Comparison of ENCODE assay signal across 9 cellular contexts in the genomic region with DNA sequence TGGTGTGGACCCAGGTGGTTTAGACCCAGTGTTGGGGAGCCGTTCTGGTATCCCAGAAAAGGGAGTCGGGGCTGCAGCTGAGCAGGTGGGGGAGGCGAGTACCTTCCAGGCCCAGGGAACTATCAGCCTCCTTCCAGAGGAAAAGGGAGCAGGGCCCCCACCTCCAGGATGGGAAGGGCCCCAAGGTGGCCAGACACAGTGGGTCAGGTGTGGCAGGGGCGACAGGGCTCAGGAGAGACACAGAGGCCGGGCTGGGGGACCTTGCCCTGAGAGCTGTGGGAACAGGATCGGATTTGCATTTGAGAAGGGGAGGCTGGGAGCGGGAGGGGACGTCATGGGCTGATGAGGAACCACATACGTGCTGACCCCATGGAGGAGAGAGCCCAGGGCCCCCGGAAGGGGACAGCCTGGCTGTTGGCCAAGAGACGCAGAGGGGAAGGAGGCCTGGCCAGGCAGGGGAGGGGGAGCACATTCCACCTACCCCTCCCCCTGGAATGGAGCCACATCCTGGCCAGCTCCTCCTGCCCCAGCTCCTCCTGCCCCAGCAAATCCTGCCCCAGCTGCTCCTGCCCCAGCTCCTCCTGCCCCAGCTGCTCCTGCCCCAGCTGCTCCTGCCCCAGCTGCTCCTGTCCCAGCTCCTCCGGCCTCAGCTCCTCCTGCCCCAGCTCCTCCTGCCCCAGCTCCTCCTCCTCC. TPM values are rescaled to one million over a fixed set of nuclear protein-coding genes. Genes with fewer than 3 reads are reported as not detected.
DNase-seq lines count a peak whose midpoint lies in the region; TF ChIP-seq lines count a peak whose summit lies in the region.
"Had no signal": no experiment of that assay in that cellular context is flagged by ENCODE, and none has a peak within 500 bp of the region (broad histone marks: within the 10 kb centered on the region; RNA-seq: fewer than 3 reads in every experiment).

No MANE protein-coding gene starts in this region.

- H3K27ac ChIP-seq in ectodermal cell (ENCODE audit: insufficient read depth, low read depth, low read length, poor library complexity, severe bottlenecking): peak overlapping the region; percentile 6

- TF ChIP-seq POLR2A in NB4 (IDR thresholded peaks at IDR 0.05; ENCODE audit: extremely low read depth, insufficient read length): no peak

- H3K4me3 Mint-ChIP-seq in nephron: peak overlapping the region; percentile 58 to 68 (median 59)
- H3K4me3 Mint-ChIP-seq: CD4-positive, alpha-beta T cell had no signal

- no peaks in the 10 kb centered on the region for H3K27me3 ChIP-seq in ectodermal cell (ENCODE audit: control insufficient read depth, insufficient read depth, low read length, poor library complexity, severe bottlenecking)
- H3K27me3 ChIP-seq: colonic mucosa had no signal

- no peaks in the 10 kb centered on the region for H3K9me3 Mint-ChIP-seq in nephron
- H3K9me3 Mint-ChIP-seq: CD4-positive, alpha-beta T cell had no signal

- no peaks in the 10 kb centered on the region for H3K36me3 Mint-ChIP-seq in nephron (ENCODE audit: low read depth)

- DNase-seq in ELF-1 (ENCODE audit: low read depth, low spot score) (peak; percentile 71), NB4 (ENCODE audit: low read depth) (peak; percentile 58), DMS 273 treated with DMSO at 0.1 percent for 48 hours (lab: John Stamatoyannopoulos, UW) (no peak), COLO668 (lab: John Stamatoyannopoulos, UW; ENCODE audit: unreplicated experiment) (no peak), LoVo (ENCODE audit: low spot score) (no peak)
- DNase-seq: CD4-positive, alpha-beta T cell; colonic mucosa had no signal

- no peak for TF ChIP-seq CTCF in NB4 (IDR thresholded peaks at IDR 0.05; ENCODE audit: low read depth, low read length)
- no peak for TF ChIP-seq CTCF in nephron (IDR thresholded peaks at IDR 0.05; ENCODE audit: unreplicated experiment in 3 of 3)

- WGBS in ectodermal cell, 2 experiments: 41 to 42% methylated on average over 12 of the region's 12 CpGs

- H3K27me3 Mint-ChIP-seq in nephron (ENCODE audit: low read depth): no peaks in the 10 kb centered on the region
- H3K27me3 Mint-ChIP-seq: CD4-positive, alpha-beta T cell had no signal

- H3K9me3 ChIP-seq in ectodermal cell (ENCODE audit: control insufficient read depth, low read length): no peaks in the 10 kb centered on the region
- H3K9me3 ChIP-seq: colonic mucosa had no signal

- peak overlapping the region; percentile 98 to 100 (median 99) for H3K27ac Mint-ChIP-seq in nephron
- H3K27ac Mint-ChIP-seq: CD4-positive, alpha-beta T cell had no signal

- no peaks in the 10 kb centered on the region for H3K36me3 ChIP-seq in ectodermal cell (ENCODE audit: control insufficient read depth, insufficient read depth, low read length)
- H3K36me3 ChIP-seq: colonic mucosa had no signal

- peaks cover 45% of the 10 kb centered on the region for H3K4me1 ChIP-seq in ectodermal cell (ENCODE audit: control insufficient read depth, insufficient read depth, low read length)

- H3K4me1 Mint-ChIP-seq in nephron: peaks cover 66% of the 10 kb centered on the region

- no peak overlapping the region for H3K4me3 ChIP-seq in NB4 (ENCODE audit: low read depth, low read length)
- H3K4me3 ChIP-seq in ectodermal cell (ENCODE audit: insufficient read depth, low read depth, low read length): no peak overlapping the region
- H3K4me3 ChIP-seq: colonic mucosa had no signal

RNA-seq across cellular contexts. Expression of gene TTYH3, which starts 9.7 kb away (rescaled TPM):
- 127 TPM for polyA plus RNA-seq in ectodermal cell (2013, experiment 1 of 4)
- 137 TPM for polyA plus RNA-seq in ectodermal cell (2013, experiment 2 of 4)
- polyA plus RNA-seq in ectodermal cell (2013, experiment 3 of 4): 107 TPM
- 122 TPM for polyA plus RNA-seq in ectodermal cell (2013, experiment 4 of 4)

Comparison
In these comparisons a context has a peak if more than half of its experiments do, and no peak if none do; other contexts are left out.
1. DNase-seq: peak in ELF-1 (single experiment) and NB4 (single experiment); none in DMS 273 treated with DMSO at 0.1 percent for 48 hours (single experiment), COLO668 (single experiment) and LoVo (single experiment).